8 cellular contexts compared by ENCODE assay signal in genomic region chr5:96876292-96876850, GRCh38. TPM values are rescaled to one million over a fixed set of nuclear protein-coding genes. Genes with fewer than 3 reads are reported as not detected.
DNase-seq lines count a peak whose midpoint lies in the region; ATAC-seq, FAIRE-seq and TF ChIP-seq lines count a peak whose summit lies in the region.

A gene with protein sequence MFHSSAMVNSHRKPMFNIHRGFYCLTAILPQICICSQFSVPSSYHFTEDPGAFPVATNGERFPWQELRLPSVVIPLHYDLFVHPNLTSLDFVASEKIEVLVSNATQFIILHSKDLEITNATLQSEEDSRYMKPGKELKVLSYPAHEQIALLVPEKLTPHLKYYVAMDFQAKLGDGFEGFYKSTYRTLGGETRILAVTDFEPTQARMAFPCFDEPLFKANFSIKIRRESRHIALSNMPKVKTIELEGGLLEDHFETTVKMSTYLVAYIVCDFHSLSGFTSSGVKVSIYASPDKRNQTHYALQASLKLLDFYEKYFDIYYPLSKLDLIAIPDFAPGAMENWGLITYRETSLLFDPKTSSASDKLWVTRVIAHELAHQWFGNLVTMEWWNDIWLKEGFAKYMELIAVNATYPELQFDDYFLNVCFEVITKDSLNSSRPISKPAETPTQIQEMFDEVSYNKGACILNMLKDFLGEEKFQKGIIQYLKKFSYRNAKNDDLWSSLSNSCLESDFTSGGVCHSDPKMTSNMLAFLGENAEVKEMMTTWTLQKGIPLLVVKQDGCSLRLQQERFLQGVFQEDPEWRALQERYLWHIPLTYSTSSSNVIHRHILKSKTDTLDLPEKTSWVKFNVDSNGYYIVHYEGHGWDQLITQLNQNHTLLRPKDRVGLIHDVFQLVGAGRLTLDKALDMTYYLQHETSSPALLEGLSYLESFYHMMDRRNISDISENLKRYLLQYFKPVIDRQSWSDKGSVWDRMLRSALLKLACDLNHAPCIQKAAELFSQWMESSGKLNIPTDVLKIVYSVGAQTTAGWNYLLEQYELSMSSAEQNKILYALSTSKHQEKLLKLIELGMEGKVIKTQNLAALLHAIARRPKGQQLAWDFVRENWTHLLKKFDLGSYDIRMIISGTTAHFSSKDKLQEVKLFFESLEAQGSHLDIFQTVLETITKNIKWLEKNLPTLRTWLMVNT (plus strand): TSS chr5:96876500. CDS start chr5:96879686, 3,186 bp downstream.

- no peaks in the 10 kb centered on the region for H3K27me3 Mint-ChIP-seq in CD4-positive, alpha-beta memory T cell
- H3K27me3 Mint-ChIP-seq in central memory CD8-positive, alpha-beta T cell: no peaks in the 10 kb centered on the region

- ATAC-seq in HG03354 (IDR thresholded peaks at IDR 0.05; ENCODE audit: poor library complexity, severe bottlenecking, unreplicated experiment): peak; percentile 72
- peak; percentile 83 for ATAC-seq in central memory CD8-positive, alpha-beta T cell (replicated peaks; ENCODE audit: extremely low read depth, poor library complexity, severe bottlenecking)
- peak; percentile 74 for ATAC-seq in lung (ENCODE audit: insufficient read depth, low FRiP score)

- H3K4me3 ChIP-seq in CD4-positive, alpha-beta memory T cell (ENCODE audit: low read length in 2 of 2): peak within 1 kb of the TSS; percentile 79 to 92
- peak within 1 kb of the TSS; percentile 50 for H3K4me3 ChIP-seq in lung
- peak within 1 kb of the TSS; percentile 94 for H3K4me3 ChIP-seq in thymus (ENCODE audit: low read length)

- H3K9me3 ChIP-seq in CD4-positive, alpha-beta memory T cell (ENCODE audit: control insufficient read depth in 1 of 2, low read length in 2 of 2): no peaks in the 10 kb centered on the region
- no peaks in the 10 kb centered on the region for H3K9me3 ChIP-seq in lung (ENCODE audit: control insufficient read depth in 2 of 2, insufficient read depth in 1 of 2, low read length in 1 of 2)
- no peaks in the 10 kb centered on the region for H3K9me3 ChIP-seq in thymus (ENCODE audit: control insufficient read depth)

- peak within 1 kb of the TSS; percentile 79 for H3K27ac ChIP-seq in CD4-positive, alpha-beta memory T cell (ENCODE audit: low read depth, low read length)
- H3K27ac ChIP-seq in lung (ENCODE audit: low read depth in 1 of 2, low read length in 1 of 2) (peak within 1 kb of the TSS; percentile 80 to 85), thymus (ENCODE audit: low read depth) (peak within 1 kb of the TSS; percentile 97)

- intact Hi-C loops in CD4-positive, alpha-beta memory T cell (cut with micrococcal nuclease): loop anchor here (1.0 to 2.0 kb wide), 4 partner anchors 10 to 69 kb away; partner anchors contain the start of gene ERAP1

- peak; percentile 49 to 69 (median 65) for DNase-seq in CD4-positive, alpha-beta memory T cell
- DNase-seq in GM19239 (ENCODE audit: insufficient read length, low spot score): no peak
- DNase-seq in RKO (ENCODE audit: low spot score): peak; percentile 76
- no peak for DNase-seq in central memory CD8-positive, alpha-beta T cell (ENCODE audit: low spot score in 2 of 2)
- no peak for DNase-seq in lung (ENCODE audit: low spot score)
- no peak for DNase-seq in middle frontal gyrus (ENCODE audit: extremely low spot score, low spot score)

- peaks cover 15% of the 10 kb centered on the region for H3K36me3 ChIP-seq in CD4-positive, alpha-beta memory T cell (ENCODE audit: insufficient read depth, low read length)
- H3K36me3 ChIP-seq in lung (ENCODE audit: control insufficient read depth in 2 of 2, insufficient read depth in 2 of 2, low read length in 2 of 2): peaks cover 2% of the 10 kb centered on the region in 2 donors
- H3K36me3 ChIP-seq in thymus (ENCODE audit: control insufficient read depth, insufficient read depth): peaks cover 9% of the 10 kb centered on the region

- peak within 1 kb of the TSS; percentile 89 to 99 (median 97) for H3K27ac Mint-ChIP-seq in CD4-positive, alpha-beta memory T cell
- peak within 1 kb of the TSS; percentile 95 for H3K27ac Mint-ChIP-seq in central memory CD8-positive, alpha-beta T cell (ENCODE audit: low read depth)

- CTCF ChIA-PET in CD4-positive, alpha-beta memory T cell (lab: Charles Lee; ENCODE audit: partially characterized antibody): interaction anchor here (1.0 to 13.1 kb wide), 17 partner anchors 7 to 294 kb away, joined by 3 to 88 read pairs (median 5); partner anchors contain the start of genes ERAP1, LIX1 and LNPEP

- no peak for TF ChIP-seq CTCF in lung (IDR thresholded peaks at IDR 0.05; ENCODE audit: control extremely low read depth, extremely low read depth)

- peak within 1 kb of the TSS; percentile 90 to 99 (median 96) for H3K4me3 Mint-ChIP-seq in CD4-positive, alpha-beta memory T cell
- H3K4me3 Mint-ChIP-seq in central memory CD8-positive, alpha-beta T cell: peak within 1 kb of the TSS; percentile 83

- no peaks in the 10 kb centered on the region for H3K27me3 ChIP-seq in CD4-positive, alpha-beta memory T cell (ENCODE audit: insufficient read depth, low read length)
- no peaks in the 10 kb centered on the region for H3K27me3 ChIP-seq in lung (ENCODE audit: control insufficient read depth, insufficient read depth)
- no peaks in the 10 kb centered on the region for H3K27me3 ChIP-seq in thymus (ENCODE audit: control insufficient read depth, insufficient read depth)

- WGBS in lung, 2 donors: 1% methylated on average over 6 of the region's 6 CpGs
- under 1% methylated on average over 6 of the region's 6 CpGs for WGBS in thymus

- POLR2A ChIA-PET in CD4-positive, alpha-beta memory T cell (lab: Charles Lee; ENCODE audit: partially characterized antibody): interaction anchor here (0.9 to 6.1 kb wide), 18 partner anchors 9 to 1254 kb away, joined by 3 to 84 read pairs (median 6); partner anchors contain the start of genes ERAP1 and LNPEP

- H3K36me3 Mint-ChIP-seq in CD4-positive, alpha-beta memory T cell: peaks cover 21 to 30% of the 10 kb centered on the region in 2 donors
- peaks cover 18% of the 10 kb centered on the region for H3K36me3 Mint-ChIP-seq in central memory CD8-positive, alpha-beta T cell (ENCODE audit: insufficient read depth)

- H3K4me1 Mint-ChIP-seq in CD4-positive, alpha-beta memory T cell: peaks cover 45 to 80% (median 49%) of the 10 kb centered on the region in 4 donors
- H3K4me1 Mint-ChIP-seq in central memory CD8-positive, alpha-beta T cell: peaks cover 47% of the 10 kb centered on the region

- peak; percentile 87 for FAIRE-seq in GM19239 (lab: Jason Lieb, UNC)

- no peaks in the 10 kb centered on the region for H3K9me3 Mint-ChIP-seq in CD4-positive, alpha-beta memory T cell
- no peaks in the 10 kb centered on the region for H3K9me3 Mint-ChIP-seq in central memory CD8-positive, alpha-beta T cell

- peaks cover 61% of the 10 kb centered on the region for H3K4me1 ChIP-seq in CD4-positive, alpha-beta memory T cell (ENCODE audit: insufficient read depth, low read length)
- H3K4me1 ChIP-seq in lung (ENCODE audit: control insufficient read depth in 2 of 2, insufficient read depth in 2 of 2, low read length in 2 of 2): peaks cover 1 to 4% of the 10 kb centered on the region in 2 donors
- H3K4me1 ChIP-seq in thymus (ENCODE audit: control insufficient read depth, insufficient read depth, low read length): peaks cover 19% of the 10 kb centered on the region

RNA-seq across cellular contexts. Expression of the gene that starts here (rescaled TPM):
- total RNA-seq in CD4-positive, alpha-beta memory T cell: 100 to 1,000 TPM; 107 to 112 TPM
- polyA plus RNA-seq in CD4-positive, alpha-beta memory T cell: 100 to 1,000 TPM in 1 of 2 donors, 1 to 10 TPM in 1; 4.7 to 112 TPM
- 10 to 100 TPM in 1 of 2 donors, 1 to 10 TPM in 1; 4.9 to 11.6 TPM for total RNA-seq in lung
- polyA plus RNA-seq in lung (10 to 100 TPM in 1 of 2 donors, 1 to 10 TPM in 1; 2.8 to 19.8 TPM), thymus (51.5 TPM)

Comparison
In these comparisons a context has a peak if more than half of its experiments do, and no peak if none do; other contexts are left out.
1. RNA of the gene that starts here (total RNA-seq): 107 to 112 TPM in CD4-positive, alpha-beta memory T cell; 4.9 to 11.6 TPM in lung; every median in the first group is over 4 times any median in the second.
2. DNase-seq: peak in CD4-positive, alpha-beta memory T cell (5 of 5) and RKO (single experiment); none in GM19239 (single experiment), central memory CD8-positive, alpha-beta T cell (0 of 2), lung (single experiment) and middle frontal gyrus (single experiment).
3. Peak in every context shown above with its lines, with median percentiles within 50 percentile points of each other: H3K27ac ChIP-seq, H3K4me3 ChIP-seq and ATAC-seq.